ENCODE assay signal across 9 cellular contexts in genomic region chr14:50040401-50040775, GRCh38.
A peak's percentile ranks its signal among the peaks of the same experiment; 100 is the strongest.
DNase-seq lines count a peak whose midpoint lies in the region; TF ChIP-seq lines count a peak whose summit lies in the region.
"Had no signal": no experiment of that assay in that cellular context is flagged by ENCODE, and none has a peak within 500 bp of the region (broad histone marks: within the 10 kb centered on the region; RNA-seq: fewer than 3 reads in every experiment).

No MANE protein-coding gene starts in this region.

- peaks cover 66% of the 10 kb centered on the region for H3K4me1 Mint-ChIP-seq in activated CD4-positive, alpha-beta T cell treated with anti-CD3 and anti-CD28 coated beads, Interleukin-2, amount 10 ng/mL, durations not matched to agents 24 days and 14 days
- peaks cover 2% of the 10 kb centered on the region for H3K4me1 Mint-ChIP-seq in progenitor cell of endocrine pancreas (ENCODE audit: low read depth)

- no peaks in the 10 kb centered on the region for H4K20me1 ChIP-seq in KMS-11 (ENCODE audit: insufficient read depth)

- no peak overlapping the region for H3K27ac ChIP-seq in KMS-11
- H3K27ac ChIP-seq: neutrophil had no signal

- intact Hi-C loops in activated CD4-positive, alpha-beta T cell treated with anti-CD3 and anti-CD28 coated beads, Interleukin-2, amount 10 ng/mL, durations not matched to agents 24 days and 14 days (cut with micrococcal nuclease) = no loop called here

- peak overlapping the region; percentile 81 for H3K4me3 Mint-ChIP-seq in activated CD4-positive, alpha-beta T cell treated with anti-CD3 and anti-CD28 coated beads, Interleukin-2, amount 10 ng/mL, durations not matched to agents 24 days and 14 days
- no peak overlapping the region for H3K4me3 Mint-ChIP-seq in progenitor cell of endocrine pancreas (ENCODE audit: low read depth)

- CTCF ChIA-PET in GM10248 (lab: Yijun Ruan, JAX) = interaction anchor here (1.0 kb wide), 1 partner anchor 20 kb away, joined by 3 read pairs; no protein-coding TSS in a partner anchor

- POLR2A ChIA-PET in GM10248 (lab: Yijun Ruan, JAX) = no interaction called here

- TF ChIP-seq CTCF in GM10248 (IDR thresholded peaks at IDR 0.05; ENCODE audit: control extremely low read depth, extremely low read depth, low read depth, missing control alignments) (no peak), KMS-11 (conservative IDR thresholded peaks at IDR 0.05; ENCODE audit: low read depth, low read length) (no peak), progenitor cell of endocrine pancreas (IDR thresholded peaks at IDR 0.05; ENCODE audit: unreplicated experiment) (no peak)

- H3K4me1 ChIP-seq in KMS-11 (ENCODE audit: low read depth, poor library complexity, severe bottlenecking) = peaks cover 49% of the 10 kb centered on the region

- no peaks in the 10 kb centered on the region for H3K36me3 ChIP-seq in KMS-11 (ENCODE audit: insufficient read depth)
- H3K36me3 ChIP-seq: neutrophil had no signal

- no peaks in the 10 kb centered on the region for H3K27me3 Mint-ChIP-seq in activated CD4-positive, alpha-beta T cell treated with anti-CD3 and anti-CD28 coated beads, Interleukin-2, amount 10 ng/mL, durations not matched to agents 24 days and 14 days
- H3K27me3 Mint-ChIP-seq in progenitor cell of endocrine pancreas = no peaks in the 10 kb centered on the region

- peak overlapping the region; percentile 47; the same call in 1 of the 2 replicates for H2AFZ ChIP-seq in KMS-11 (ENCODE audit: low read depth)

- peak overlapping the region; percentile 98 for H3K27ac Mint-ChIP-seq in activated CD4-positive, alpha-beta T cell treated with anti-CD3 and anti-CD28 coated beads, Interleukin-2, amount 10 ng/mL, durations not matched to agents 24 days and 14 days
- no peak overlapping the region for H3K27ac Mint-ChIP-seq in progenitor cell of endocrine pancreas

- H3K4me3 ChIP-seq in KMS-11 (IDR thresholded peaks at IDR 0.05; ENCODE audit: insufficient read depth, low read depth, low read length) = no peak overlapping the region

- H3K9ac ChIP-seq in KMS-11 = no peak overlapping the region

- no peaks in the 10 kb centered on the region for H3K27me3 ChIP-seq in KMS-11 (ENCODE audit: insufficient read depth, low read depth)
- H3K27me3 ChIP-seq: neutrophil had no signal

- no peak overlapping the region for H3K4me2 ChIP-seq in KMS-11

- no peaks in the 10 kb centered on the region for H3K79me2 ChIP-seq in KMS-11 (ENCODE audit: insufficient read depth, low read depth)

- H3K9me3 Mint-ChIP-seq in activated CD4-positive, alpha-beta T cell treated with anti-CD3 and anti-CD28 coated beads, Interleukin-2, amount 10 ng/mL, durations not matched to agents 24 days and 14 days = no peaks in the 10 kb centered on the region
- no peaks in the 10 kb centered on the region for H3K9me3 Mint-ChIP-seq in progenitor cell of endocrine pancreas (ENCODE audit: low read depth)

- H3K36me3 Mint-ChIP-seq in activated CD4-positive, alpha-beta T cell treated with anti-CD3 and anti-CD28 coated beads, Interleukin-2, amount 10 ng/mL, durations not matched to agents 24 days and 14 days (ENCODE audit: low read depth) = peaks cover 30% of the 10 kb centered on the region
- no peaks in the 10 kb centered on the region for H3K36me3 Mint-ChIP-seq in progenitor cell of endocrine pancreas (ENCODE audit: insufficient read depth)

- peak; percentile 52 for DNase-seq in GM10248 (ENCODE audit: extremely low spot score)
- DNase-seq in activated CD4-positive, alpha-beta T cell treated with anti-CD3 and anti-CD28 coated beads, Interleukin-2, amount 10 ng/mL, durations not matched to agents 24 days and 14 days = peak; percentile 84
- DNase-seq in fibroblast of gingiva (ENCODE audit: low read depth) = peak; percentile 39
- DNase-seq in stimulated activated CD8-positive, alpha-beta memory T cell treated with anti-CD3 and anti-CD28 coated beads, Interleukin-4, amount 100 ng/mL, for 48 hours = peak; percentile 50
- no peak for DNase-seq in NCI-H1417 treated with DMSO at 0.1 percent for 48 hours (lab: John Stamatoyannopoulos, UW)
- no peak for DNase-seq in progenitor cell of endocrine pancreas (ENCODE audit: low spot score, unreplicated experiment)
- no peak for DNase-seq in NCI-H1694 treated with DMSO at 0.1 percent for 48 hours (lab: John Stamatoyannopoulos, UW)

Comparison
In these comparisons a context has a peak if more than half of its experiments do, and no peak if none do; other contexts are left out.
1. DNase-seq: peak in GM10248 (single experiment), activated CD4-positive, alpha-beta T cell treated with anti-CD3 and anti-CD28 coated beads, Interleukin-2, amount 10 ng/mL, durations not matched to agents 24 days and 14 days (single experiment), fibroblast of gingiva (single experiment) and stimulated activated CD8-positive, alpha-beta memory T cell treated with anti-CD3 and anti-CD28 coated beads, Interleukin-4, amount 100 ng/mL, for 48 hours (single experiment); none in NCI-H1417 treated with DMSO at 0.1 percent for 48 hours (single experiment), progenitor cell of endocrine pancreas (single experiment) and NCI-H1694 treated with DMSO at 0.1 percent for 48 hours (single experiment).